In the genomic region with DNA sequence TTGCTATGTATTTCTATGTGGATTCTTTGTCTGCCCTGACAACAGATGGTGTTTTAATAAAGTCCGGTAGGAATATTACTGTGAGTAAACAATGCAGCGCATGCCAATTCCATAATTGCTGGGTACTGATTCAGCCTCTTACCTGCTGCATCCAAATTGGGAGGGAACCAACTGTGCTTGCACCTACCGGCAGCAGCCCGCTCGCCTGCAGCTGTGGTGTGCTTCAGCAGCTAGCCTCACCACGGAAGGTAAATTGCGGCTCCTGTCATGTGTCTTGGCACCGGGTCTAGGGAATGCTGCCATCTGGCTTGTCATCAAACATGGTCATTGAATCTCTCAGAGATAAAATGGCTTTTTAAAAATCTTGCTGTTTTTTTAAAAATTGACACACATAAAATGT, we compare ENCODE assay signal across 13 cellular contexts.
A peak's percentile ranks its signal among the peaks of the same experiment; 100 is the strongest.
DNase-seq lines count a peak whose midpoint lies in the region; ATAC-seq, FAIRE-seq and TF ChIP-seq lines count a peak whose summit lies in the region.
"Had no signal": no experiment of that assay in that cellular context is flagged by ENCODE, and none has a peak within 500 bp of the region (broad histone marks: within the 10 kb centered on the region; RNA-seq: fewer than 3 reads in every experiment).

No MANE protein-coding gene starts in this region.

- H3K27me3 ChIP-seq in adipocyte (replicated peaks; ENCODE audit: control insufficient read depth, insufficient read depth, low read length) (no peaks in the 10 kb centered on the region), lung (ENCODE audit: control insufficient read depth, insufficient read depth) (no peaks in the 10 kb centered on the region)

- TF ChIP-seq CTCF in lung (IDR thresholded peaks at IDR 0.05; ENCODE audit: control extremely low read depth, extremely low read depth) = no peak

- H3K4me3 ChIP-seq in adipocyte (ENCODE audit: low read length) (peak overlapping the region; percentile 64), lung (no peak overlapping the region)
- H3K4me3 ChIP-seq: thoracic aorta had no signal

- FAIRE-seq in GM19239 (lab: Jason Lieb, UNC) = no peak
- FAIRE-seq: D721Med, endothelial cell of umbilical vein had no signal

- H3K4me1 ChIP-seq in adipocyte (ENCODE audit: control insufficient read depth, insufficient read depth, low read length) (peaks cover 41% of the 10 kb centered on the region), lung (ENCODE audit: control insufficient read depth in 2 of 2, insufficient read depth in 2 of 2, low read length in 2 of 2) (no peaks in the 10 kb centered on the region)

- H3K36me3 ChIP-seq in adipocyte (ENCODE audit: control insufficient read depth, insufficient read depth, low read length, severe bottlenecking) = no peaks in the 10 kb centered on the region
- no peaks in the 10 kb centered on the region for H3K36me3 ChIP-seq in lung (ENCODE audit: control insufficient read depth in 2 of 2, insufficient read depth in 2 of 2, low read length in 2 of 2)
- H3K36me3 ChIP-seq: thoracic aorta had no signal

- no peak for ATAC-seq in lung (ENCODE audit: insufficient read depth, low FRiP score)
- no peak for ATAC-seq in GM21529 (IDR thresholded peaks at IDR 0.05; ENCODE audit: unreplicated experiment)

- H3K9me3 ChIP-seq in adipocyte (ENCODE audit: control insufficient read depth, low read length) = no peaks in the 10 kb centered on the region
- H3K9me3 ChIP-seq in lung (ENCODE audit: control insufficient read depth in 2 of 2, insufficient read depth in 1 of 2, low read length in 1 of 2) = no peaks in the 10 kb centered on the region
- H3K9me3 ChIP-seq: thoracic aorta had no signal

- peak overlapping the region; percentile 27 for H3K9ac ChIP-seq in adipocyte (ENCODE audit: low read length)
- H3K9ac ChIP-seq: KMS-11 had no signal

- 51 to 69% methylated on average over 8 of the region's 8 CpGs for WGBS in lung, 2 donors

- no peak overlapping the region for H3K27ac ChIP-seq in lung (ENCODE audit: low read depth in 1 of 2, low read length in 1 of 2)
- H3K27ac ChIP-seq: KMS-11, thoracic aorta had no signal

- peak; percentile 72 for DNase-seq in DMS153 (lab: John Stamatoyannopoulos, UW)
- peak; percentile 97 to 99 for DNase-seq in NCI-H2081 (lab: John Stamatoyannopoulos, UW)
- peak; percentile 44 for DNase-seq in adipocyte (ENCODE audit: low read depth)
- DNase-seq in lung (ENCODE audit: low spot score) = peak; percentile 55
- no peak for DNase-seq in GM19239 (ENCODE audit: insufficient read length, low spot score)
- no peak for DNase-seq in epidermal melanocyte (ENCODE audit: insufficient read length, low spot score)
- no peak for DNase-seq in activated effector memory CD4-positive, alpha-beta T cell treated with Interleukin-2 at 50 U/mL for 16 hours
- DNase-seq: mesendoderm had no signal

Comparison
In these comparisons a context has a peak if more than half of its experiments do, and no peak if none do; other contexts are left out.
1. DNase-seq: peak in DMS153 (single experiment), NCI-H2081 (2 of 2), adipocyte (single experiment) and lung (single experiment); none in GM19239 (single experiment), epidermal melanocyte (single experiment) and activated effector memory CD4-positive, alpha-beta T cell treated with Interleukin-2 at 50 U/mL for 16 hours (single experiment).